ENCODE assay signal across 28 cellular contexts in genomic region chr13:98129059-98129741, GRCh38. TPM values are rescaled to one million over a fixed set of nuclear protein-coding genes. Genes with fewer than 3 reads are reported as not detected.
DNase-seq lines count a peak whose midpoint lies in the region; ATAC-seq, FAIRE-seq and TF ChIP-seq lines count a peak whose summit lies in the region.
"Had no signal": no experiment of that assay in that cellular context is flagged by ENCODE, and none has a peak within 500 bp of the region (broad histone marks: within the 10 kb centered on the region; RNA-seq: fewer than 3 reads in every experiment).

No MANE protein-coding gene starts in this region.

- H3K4me3 ChIP-seq in RWPE2 (ENCODE audit: severe bottlenecking) (no peak overlapping the region), choroid plexus epithelial cell (ENCODE audit: low read depth, low read length) (no peak overlapping the region)
- H3K4me3 ChIP-seq: body of pancreas, GM23338, smooth muscle cell, upper lobe of left lung had no signal

- no peaks in the 10 kb centered on the region for H3K4me1 ChIP-seq in RWPE2 (ENCODE audit: insufficient read depth, poor library complexity, severe bottlenecking)
- H3K4me1 ChIP-seq: body of pancreas, upper lobe of left lung had no signal

- H3K9me3 Mint-ChIP-seq in mesothelial cell of epicardium = peaks cover 14% of the 10 kb centered on the region

- H3K36me3 Mint-ChIP-seq in mesothelial cell of epicardium = peaks cover 1% of the 10 kb centered on the region
- H3K36me3 Mint-ChIP-seq: activated CD4-positive, alpha-beta memory T cell treated with anti-CD3 and anti-CD28 coated beads for 36 hours; activated naive CD8-positive, alpha-beta T cell treated with anti-CD3 and anti-CD28 coated beads, Interleukin-2, amount 10 ng/mL, durations not matched to agents 7 days and 5 days; stimulated activated effector memory CD8-positive, alpha-beta T cell treated with anti-CD3 and anti-CD28 coated beads, Interleukin-12 subunit alpha, Interleukin-12 subunit beta, amount 100 ng/mL, for 72 hours had no signal

- no peaks in the 10 kb centered on the region for H3K27me3 Mint-ChIP-seq in mesothelial cell of epicardium (ENCODE audit: low read depth)

- H3K9me3 ChIP-seq in RWPE2 (ENCODE audit: severe bottlenecking) = no peaks in the 10 kb centered on the region
- H3K9me3 ChIP-seq: body of pancreas, upper lobe of left lung had no signal

- no peaks in the 10 kb centered on the region for H3K36me3 ChIP-seq in RWPE2 (ENCODE audit: low read depth)
- H3K36me3 ChIP-seq: upper lobe of left lung had no signal

- no peak overlapping the region for H3K27ac ChIP-seq in RWPE2 (ENCODE audit: poor library complexity, severe bottlenecking)
- H3K27ac ChIP-seq: body of pancreas, upper lobe of left lung had no signal

- DNase-seq in H54 (ENCODE audit: insufficient read length, low spot score) = no peak
- no peak for DNase-seq in RWPE2 (ENCODE audit: low spot score)
- peak; percentile 46 for DNase-seq in choroid plexus epithelial cell (ENCODE audit: low read depth)
- peak; percentile 60 for DNase-seq in kidney tubule cell (ENCODE audit: low spot score)
- no peak for DNase-seq in activated effector memory CD4-positive, alpha-beta T cell treated with anti-CD3 and anti-CD28 coated beads, Interleukin-2, amount 50 U/mL, for 16 hours
- no peak for DNase-seq in mesothelial cell of epicardium (ENCODE audit: low spot score in 2 of 2, unreplicated experiment in 2 of 2)
- DNase-seq in activated CD4-positive, alpha-beta T cell treated with anti-CD3 and anti-CD28 coated beads, Interleukin-2, amount 50 U/mL, for 4 hours = no peak
- no peak for DNase-seq in NCI-H69 (lab: John Stamatoyannopoulos, UW)
- DNase-seq: activated CD4-positive, alpha-beta memory T cell treated with anti-CD3 and anti-CD28 coated beads for 36 hours; activated naive CD8-positive, alpha-beta T cell treated with anti-CD3 and anti-CD28 coated beads, Interleukin-2, amount 10 ng/mL, durations not matched to agents 7 days and 5 days; body of pancreas; DMS53; mesendoderm; NCI-H1105; NCI-H2029 treated with DMSO at 0.1 percent for 48 hours; NCI-H345; NCI-H82; SHP77; stimulated activated CD4-positive, alpha-beta T cell treated with anti-CD3 and anti-CD28 coated beads, Interleukin-2, amount 100 ng/mL, for 48 hours; substantia nigra; T1000; upper lobe of left lung had no signal

- peak; percentile 65 for FAIRE-seq in H54 (lab: Jason Lieb, UNC)
- FAIRE-seq: GM18507 had no signal

- peak; percentile 76 for ATAC-seq in RWPE2 (ENCODE audit: low read depth)
- ATAC-seq: body of pancreas; GM23338; left lobe of liver; stimulated activated effector memory CD8-positive, alpha-beta T cell treated with anti-CD3 and anti-CD28 coated beads, Interleukin-12 subunit alpha, Interleukin-12 subunit beta, amount 100 ng/mL, for 72 hours had no signal

- TF ChIP-seq POLR2A in H54 (IDR thresholded peaks at IDR 0.05; ENCODE audit: low read depth, low read length) = no peak

- no peak overlapping the region for H3K27ac Mint-ChIP-seq in mesothelial cell of epicardium
- H3K27ac Mint-ChIP-seq: activated CD4-positive, alpha-beta memory T cell treated with anti-CD3 and anti-CD28 coated beads for 36 hours; activated naive CD8-positive, alpha-beta T cell treated with anti-CD3 and anti-CD28 coated beads, Interleukin-2, amount 10 ng/mL, durations not matched to agents 7 days and 5 days; B cell; GM23338; stimulated activated effector memory CD8-positive, alpha-beta T cell treated with anti-CD3 and anti-CD28 coated beads, Interleukin-12 subunit alpha, Interleukin-12 subunit beta, amount 100 ng/mL, for 72 hours had no signal

- no peaks in the 10 kb centered on the region for H3K27me3 ChIP-seq in RWPE2 (ENCODE audit: insufficient read depth, poor library complexity, severe bottlenecking)
- H3K27me3 ChIP-seq: body of pancreas, upper lobe of left lung had no signal

- no peak for TF ChIP-seq CTCF in RWPE2 (IDR thresholded peaks at IDR 0.05; ENCODE audit: poor library complexity, severe bottlenecking)
- no peak for TF ChIP-seq CTCF in choroid plexus epithelial cell (conservative IDR thresholded peaks at IDR 0.05; ENCODE audit: low read depth, low read length)
- TF ChIP-seq CTCF in mesothelial cell of epicardium (IDR thresholded peaks at IDR 0.05; ENCODE audit: unreplicated experiment) = no peak

- no peak overlapping the region for H3K4me3 Mint-ChIP-seq in mesothelial cell of epicardium
- H3K4me3 Mint-ChIP-seq: activated CD4-positive, alpha-beta memory T cell treated with anti-CD3 and anti-CD28 coated beads for 36 hours; activated naive CD8-positive, alpha-beta T cell treated with anti-CD3 and anti-CD28 coated beads, Interleukin-2, amount 10 ng/mL, durations not matched to agents 7 days and 5 days; B cell; GM23338; stimulated activated effector memory CD8-positive, alpha-beta T cell treated with anti-CD3 and anti-CD28 coated beads, Interleukin-12 subunit alpha, Interleukin-12 subunit beta, amount 100 ng/mL, for 72 hours had no signal

- peaks cover 4% of the 10 kb centered on the region for H3K4me1 Mint-ChIP-seq in mesothelial cell of epicardium
- H3K4me1 Mint-ChIP-seq: activated naive CD8-positive, alpha-beta T cell treated with anti-CD3 and anti-CD28 coated beads, Interleukin-2, amount 10 ng/mL, durations not matched to agents 7 days and 5 days; GM23338; stimulated activated effector memory CD8-positive, alpha-beta T cell treated with anti-CD3 and anti-CD28 coated beads, Interleukin-12 subunit alpha, Interleukin-12 subunit beta, amount 100 ng/mL, for 72 hours had no signal

RNA-seq across cellular contexts. Expression of gene FARP1, which starts 13.7 kb away (rescaled TPM):
- total RNA-seq in mesothelial cell of epicardium = 267 to 289 TPM (median 285 TPM) in 3 replicates

RNA-seq across cellular contexts. Expression of gene RNF113B, which starts 47.9 kb away (rescaled TPM):
- not detected in 3 replicates for total RNA-seq in mesothelial cell of epicardium
- total RNA-seq: activated CD4-positive, alpha-beta memory T cell treated with anti-CD3 and anti-CD28 coated beads for 36 hours; activated naive CD8-positive, alpha-beta T cell treated with anti-CD3 and anti-CD28 coated beads, Interleukin-2, amount 10 ng/mL, durations not matched to agents 7 days and 5 days; B cell; body of pancreas; GM23338; left lobe of liver; smooth muscle cell; upper lobe of left lung had no signal

Comparison
In these comparisons a context has a peak if more than half of its experiments do, and no peak if none do; other contexts are left out.
1. DNase-seq: peak in choroid plexus epithelial cell (single experiment) and kidney tubule cell (single experiment); none in H54 (single experiment), RWPE2 (single experiment), activated effector memory CD4-positive, alpha-beta T cell treated with anti-CD3 and anti-CD28 coated beads, Interleukin-2, amount 50 U/mL, for 16 hours (single experiment), mesothelial cell of epicardium (0 of 2), activated CD4-positive, alpha-beta T cell treated with anti-CD3 and anti-CD28 coated beads, Interleukin-2, amount 50 U/mL, for 4 hours (0 of 2) and NCI-H69 (single experiment).